ENCODE assay signal across 9 cellular contexts in the genomic region with DNA sequence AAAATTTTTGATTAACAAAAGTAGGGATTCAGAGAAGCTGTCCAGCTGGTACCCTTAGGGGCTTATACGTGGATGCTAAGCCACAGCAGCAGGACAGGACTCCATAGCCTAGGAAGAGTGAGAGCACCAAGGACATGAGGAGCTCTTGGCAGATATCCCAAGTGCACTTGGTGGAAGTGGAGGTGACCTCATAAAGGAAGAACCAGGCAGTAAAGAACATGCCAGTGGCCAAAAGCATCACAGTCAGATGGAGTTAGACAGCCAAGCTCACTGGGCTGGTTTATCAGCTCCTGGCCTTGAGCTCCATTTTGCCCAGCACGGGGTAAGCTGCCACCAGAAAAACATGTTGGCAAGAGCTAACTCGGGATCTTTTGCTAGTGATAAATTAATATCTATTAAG.
DNase-seq lines count a peak whose midpoint lies in the region; ATAC-seq and TF ChIP-seq lines count a peak whose summit lies in the region.
"Had no signal": no experiment of that assay in that cellular context is flagged by ENCODE, and none has a peak within 500 bp of the region (broad histone marks: within the 10 kb centered on the region; RNA-seq: fewer than 3 reads in every experiment).

No MANE protein-coding gene starts in this region.

- peak; percentile 69 for DNase-seq in H4 (ENCODE audit: low spot score)
- DNase-seq in PC-9: peak; percentile 68 to 88
- peak; percentile 95 for DNase-seq in fibroblast of mammary gland (ENCODE audit: low read depth)
- no peak for DNase-seq in smooth muscle cell (lab: John Stamatoyannopoulos, UW; ENCODE audit: unreplicated experiment)
- no peak for DNase-seq in activated CD4-positive, alpha-beta T cell treated with anti-CD3 and anti-CD28 coated beads for 4 hours
- DNase-seq in SW480 (ENCODE audit: low spot score): no peak

- no peak for ATAC-seq in HG02798 (IDR thresholded peaks at IDR 0.05; ENCODE audit: poor library complexity, unreplicated experiment)
- ATAC-seq in HG03439 (IDR thresholded peaks at IDR 0.05; ENCODE audit: unreplicated experiment): no peak
- ATAC-seq: activated T-helper 17 cell treated with anti-CD3 and anti-CD28 coated beads, Interleukin-2, amount 50 U/mL, for 72 hours had no signal

- 83% methylated on average over 3 of the region's 3 CpGs for WGBS in smooth muscle cell (ENCODE audit: low lambda C conversion rate)

- no peak overlapping the region for H3K9ac ChIP-seq in smooth muscle cell (ENCODE audit: low read depth)

- TF ChIP-seq CTCF in PC-9 (conservative IDR thresholded peaks at IDR 0.05): no peak
- no peak for TF ChIP-seq CTCF in fibroblast of mammary gland (conservative IDR thresholded peaks at IDR 0.05; ENCODE audit: control insufficient read depth, insufficient read depth, low read depth, low read length)
- TF ChIP-seq CTCF in smooth muscle cell (IDR thresholded peaks at IDR 0.05; ENCODE audit: borderline replicate concordance, insufficient read depth, poor library complexity, severe bottlenecking): no peak

- H4K20me1 ChIP-seq in PC-9 (ENCODE audit: insufficient read depth): no peaks in the 10 kb centered on the region
- H4K20me1 ChIP-seq in smooth muscle cell (ENCODE audit: low read depth): no peaks in the 10 kb centered on the region

- POLR2A ChIA-PET in PC-9 (lab: Charles Lee; ENCODE audit: unreplicated experiment): interaction anchor here (0.5 to 0.6 kb wide), 4 partner anchors 41 to 334 kb away, joined by 3 to 4 read pairs (median 3); no protein-coding TSS in a partner anchor

- CTCF ChIA-PET in PC-9 (lab: Charles Lee): interaction anchor here (0.5 to 1.1 kb wide), 4 partner anchors 11 to 537 kb away, joined by 3 to 11 read pairs (median 3); no protein-coding TSS in a partner anchor

- peak overlapping the region; percentile 31 for H3K4me2 ChIP-seq in PC-9
- H3K4me2 ChIP-seq in smooth muscle cell: no peak overlapping the region

- no peaks in the 10 kb centered on the region for H3K9me2 ChIP-seq in PC-9 (ENCODE audit: insufficient read depth)

- peaks cover 22% of the 10 kb centered on the region for H3K4me1 ChIP-seq in PC-9 (replicated peaks; ENCODE audit: insufficient read depth)
- peaks cover 12% of the 10 kb centered on the region for H3K4me1 ChIP-seq in smooth muscle cell (ENCODE audit: low read depth)

- H3K27ac ChIP-seq in PC-9 (peak overlapping the region; percentile 46), smooth muscle cell (ENCODE audit: low read depth) (peak overlapping the region; percentile 27)

- peaks cover 16% of the 10 kb centered on the region for H3F3A ChIP-seq in PC-9 (ENCODE audit: insufficient read depth, low read depth)
- no peaks in the 10 kb centered on the region for H3F3A ChIP-seq in smooth muscle cell (ENCODE audit: low read depth)

- BruUV-seq in PC-9 (replicated peaks; lab: Mats Ljungman, UMichigan): no TSS peak

- intact Hi-C loops in PC-9 (cut with micrococcal nuclease; ENCODE audit: unreplicated experiment): loop anchor here (1.0 kb wide), 1 partner anchor 15 kb away; no protein-coding TSS in a partner anchor

- no peaks in the 10 kb centered on the region; the same call in 1 of the 2 replicates for H3K9me3 ChIP-seq in PC-9 (ENCODE audit: insufficient read depth, low read depth)
- no peaks in the 10 kb centered on the region for H3K9me3 ChIP-seq in smooth muscle cell (replicated peaks; ENCODE audit: low read depth)

- H3K36me3 ChIP-seq in PC-9 (ENCODE audit: low read depth) (0 out of 2 replicates have a peak, but pooled peaks cover 6% of the 10 kb centered on the region), smooth muscle cell (ENCODE audit: low read depth) (no peaks in the 10 kb centered on the region)

- H3K27me3 ChIP-seq in PC-9 (ENCODE audit: insufficient read depth, low read depth): no peaks in the 10 kb centered on the region
- no peaks in the 10 kb centered on the region for H3K27me3 ChIP-seq in smooth muscle cell (ENCODE audit: low read depth)

- peak overlapping the region; percentile 3; the same call in 1 of the 2 replicates for H2AFZ ChIP-seq in PC-9
- no peak overlapping the region for H2AFZ ChIP-seq in smooth muscle cell (ENCODE audit: low read depth)

- no peaks in the 10 kb centered on the region for H3K79me2 ChIP-seq in PC-9 (ENCODE audit: low read depth)
- no peaks in the 10 kb centered on the region for H3K79me2 ChIP-seq in smooth muscle cell (ENCODE audit: low read depth)

- no peak overlapping the region for H3K4me3 ChIP-seq in PC-9
- no peak overlapping the region for H3K4me3 ChIP-seq in fibroblast of mammary gland (ENCODE audit: control insufficient read depth, low read depth, low read length)
- no peak overlapping the region for H3K4me3 ChIP-seq in smooth muscle cell

Comparison
In these comparisons a context has a peak if more than half of its experiments do, and no peak if none do; other contexts are left out.
1. DNase-seq: peak in H4 (single experiment), PC-9 (2 of 2) and fibroblast of mammary gland (single experiment); none in smooth muscle cell (single experiment), activated CD4-positive, alpha-beta T cell treated with anti-CD3 and anti-CD28 coated beads for 4 hours (0 of 2) and SW480 (single experiment).